ENCODE assay signal across 22 cellular contexts in the genomic region with DNA sequence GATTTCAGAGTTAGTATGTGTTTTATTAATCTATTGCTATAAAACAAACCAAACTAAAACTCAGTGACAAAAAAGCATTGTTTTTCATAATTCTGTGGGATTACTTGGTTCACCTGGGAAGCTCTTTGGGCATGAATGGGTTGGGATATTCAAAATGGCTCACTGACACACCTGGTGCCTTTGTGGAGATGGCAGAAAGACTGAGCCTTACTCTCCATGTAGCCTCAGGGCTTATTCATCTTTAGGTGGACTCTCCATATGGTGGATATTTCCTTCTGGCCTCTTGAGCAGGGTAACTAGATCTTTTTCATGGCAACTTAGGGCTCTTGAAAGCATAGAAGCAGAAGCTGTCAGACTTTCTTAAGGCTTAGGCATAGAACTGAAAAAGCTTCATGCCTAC.
"Had no signal": no experiment of that assay in that cellular context is flagged by ENCODE, and none has a peak within 500 bp of the region (broad histone marks: within the 10 kb centered on the region; RNA-seq: fewer than 3 reads in every experiment).

No MANE protein-coding gene starts in this region.

- H3K4me1 Mint-ChIP-seq: naive thymus-derived CD4-positive, alpha-beta T cell had no signal

- H3K4me3 Mint-ChIP-seq: dendritic cell treated with granulocyte-macrophage colony-stimulating factor and Interleukin-4, amounts not matched to agents 40 ng/mL and 50 ng/mL, for 4 days; effector memory CD8-positive, alpha-beta T cell; endodermal cell; naive thymus-derived CD4-positive, alpha-beta T cell had no signal

- H3K27ac Mint-ChIP-seq: dendritic cell treated with granulocyte-macrophage colony-stimulating factor and Interleukin-4, amounts not matched to agents 40 ng/mL and 50 ng/mL, for 4 days; effector memory CD8-positive, alpha-beta T cell; endodermal cell; naive thymus-derived CD4-positive, alpha-beta T cell had no signal

- H3K27ac ChIP-seq: colonic mucosa, epithelial cell of prostate, esophagus squamous epithelium, gastrocnemius medialis, heart right ventricle, left lung, lower lobe of right lung had no signal

- H3K27me3 ChIP-seq: colonic mucosa, esophagus squamous epithelium, gastrocnemius medialis, heart right ventricle, left lung had no signal

- H3K36me3 ChIP-seq: colonic mucosa, esophagus squamous epithelium, gastrocnemius medialis, heart right ventricle, left lung, lower lobe of right lung had no signal

- H3K9me3 ChIP-seq: colonic mucosa, esophagus squamous epithelium, gastrocnemius medialis, lower lobe of right lung had no signal

- H3K4me1 ChIP-seq: colonic mucosa, gastrocnemius medialis, heart right ventricle, left lung, lower lobe of right lung had no signal

- H3K4me3 ChIP-seq: colonic mucosa, esophagus squamous epithelium, gastrocnemius medialis, heart right ventricle, left lung, lower lobe of right lung had no signal

- H3K27me3 Mint-ChIP-seq: dendritic cell treated with granulocyte-macrophage colony-stimulating factor and Interleukin-4, amounts not matched to agents 40 ng/mL and 50 ng/mL, for 4 days; effector memory CD8-positive, alpha-beta T cell; naive thymus-derived CD4-positive, alpha-beta T cell had no signal

- DNase-seq: colonic mucosa; cortex of kidney; effector CD8-positive, alpha-beta T cell; effector memory CD8-positive, alpha-beta T cell; endodermal cell; erythroblast; esophagus squamous epithelium; foreskin melanocyte; gastrocnemius medialis; glutamatergic neuron; head of caudate nucleus; heart right ventricle; hippocampal formation; left cardiac atrium; left lung; left ventricle myocardium superior; lower lobe of right lung; mesendoderm; midbrain; naive thymus-derived CD4-positive, alpha-beta T cell had no signal
